In the genomic region with DNA sequence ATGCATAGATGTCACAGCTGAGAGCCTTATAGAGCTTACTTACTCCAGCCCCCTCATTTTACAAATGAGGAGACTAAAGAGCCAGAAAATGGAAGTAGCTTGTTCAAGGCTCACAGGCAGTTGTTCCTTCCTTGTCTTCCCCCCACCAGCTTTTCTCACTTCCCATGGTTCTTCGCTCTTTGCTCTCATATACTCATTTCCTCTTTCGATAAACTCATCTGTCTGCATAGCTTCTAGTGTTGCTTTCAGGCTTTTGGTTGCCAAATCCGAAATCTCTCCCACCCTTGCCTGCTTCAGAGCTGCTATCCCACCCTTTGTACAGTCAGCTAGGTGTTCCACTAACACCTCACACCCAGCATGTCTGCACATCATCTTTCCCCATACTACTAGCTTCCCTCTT, we compare ENCODE assay signal across 10 cellular contexts. TPM values are rescaled to one million over a fixed set of nuclear protein-coding genes. Genes with fewer than 3 reads are reported as not detected.
DNase-seq lines count a peak whose midpoint lies in the region; ATAC-seq, FAIRE-seq and TF ChIP-seq lines count a peak whose summit lies in the region.
"Had no signal": no experiment of that assay in that cellular context is flagged by ENCODE, and none has a peak within 500 bp of the region (broad histone marks: within the 10 kb centered on the region; RNA-seq: fewer than 3 reads in every experiment).

No MANE protein-coding gene starts in this region.

- peak; percentile 86 for ATAC-seq in HG03432 (IDR thresholded peaks at IDR 0.05; ENCODE audit: unreplicated experiment)
- peak; percentile 67 for ATAC-seq in upper lobe of right lung

- H3K36me3 ChIP-seq in upper lobe of right lung (no peaks in the 10 kb centered on the region), thyroid gland (no peaks in the 10 kb centered on the region)
- H3K36me3 ChIP-seq: SJSA1 had no signal

- no peak for FAIRE-seq in H54 (lab: Jason Lieb, UNC)

- TF ChIP-seq CTCF in upper lobe of right lung (IDR thresholded peaks at IDR 0.05) (no peak), thyroid gland (IDR thresholded peaks at IDR 0.05) (no peak)

- TF ChIP-seq POLR2A in H54 (IDR thresholded peaks at IDR 0.05; ENCODE audit: low read depth, low read length) = no peak
- no peak for TF ChIP-seq POLR2A in thyroid gland (IDR thresholded peaks at IDR 0.05)

- H3K27me3 ChIP-seq in upper lobe of right lung (no peaks in the 10 kb centered on the region), thyroid gland (no peaks in the 10 kb centered on the region)
- H3K27me3 ChIP-seq: SJSA1 had no signal

- DNase-seq in stimulated activated CD4-positive, alpha-beta T cell treated with anti-CD3 and anti-CD28 coated beads, Interleukin-4, amount 100 ng/mL, for 24 hours = peak; percentile 9
- DNase-seq in stimulated activated CD4-positive, alpha-beta T cell treated with anti-CD3 and anti-CD28 coated beads, Interleukin-2, amount 100 ng/mL, for 24 hours = no peak
- DNase-seq in activated T-cell treated with anti-CD3 and anti-CD28 coated beads, Interleukin-2, amount 50 U/mL, for 48 hours = peak; percentile 27 to 28
- DNase-seq in upper lobe of right lung (no peak), H54 (ENCODE audit: insufficient read length, low spot score) (no peak), NCI-H748 (lab: John Stamatoyannopoulos, UW; ENCODE audit: unreplicated experiment) (no peak), thyroid gland (no peak)

- H3K9me3 ChIP-seq in upper lobe of right lung = no peaks in the 10 kb centered on the region
- H3K9me3 ChIP-seq in thyroid gland = no peaks in the 10 kb centered on the region
- H3K9me3 ChIP-seq: SJSA1 had no signal

- intact Hi-C loops in upper lobe of right lung (cut with DNase I) = no loop called here
- intact Hi-C loops in thyroid gland (cut with DNase I) = no loop called here

- WGBS in thyroid gland, 2 donors = 77 to 83% methylated on average over 3 of the region's 3 CpGs

- H3K27ac ChIP-seq in upper lobe of right lung (peak overlapping the region; percentile 42), thyroid gland (no peak overlapping the region)
- H3K27ac ChIP-seq: SJSA1 had no signal

- H3K4me1 ChIP-seq in upper lobe of right lung = no peaks in the 10 kb centered on the region
- H3K4me1 ChIP-seq in thyroid gland = no peaks in the 10 kb centered on the region
- H3K4me1 ChIP-seq: SJSA1 had no signal

- H3K4me3 ChIP-seq in upper lobe of right lung (peak overlapping the region; percentile 35), thyroid gland (replicated peaks in 1 of 3) (no peak overlapping the region)
- H3K4me3 ChIP-seq: SJSA1 had no signal

RNA-seq across cellular contexts. Expression of a gene that starts 25.0 kb away (rescaled TPM):
- total RNA-seq in upper lobe of right lung (5.4 TPM), thyroid gland (not detected)
- total RNA-seq: SJSA1 had no signal

RNA-seq across cellular contexts. Expression of a gene that starts 53.4 kb away (rescaled TPM):
- total RNA-seq in upper lobe of right lung = 0.69 TPM
- under 1 TPM; 0.13 to 0.46 (median 0.39) TPM for total RNA-seq in thyroid gland
- total RNA-seq: epithelial cell of proximal tubule, SJSA1 had no signal

RNA-seq across cellular contexts. Expression of a gene that starts 55.9 kb away (rescaled TPM):
- total RNA-seq in upper lobe of right lung (24.9 TPM), thyroid gland (10 to 100 TPM; 17.7 to 27.4 (median 20.5) TPM)

Comparison
In these comparisons a context has a peak if more than half of its experiments do, and no peak if none do; other contexts are left out.
1. DNase-seq: peak in stimulated activated CD4-positive, alpha-beta T cell treated with anti-CD3 and anti-CD28 coated beads, Interleukin-4, amount 100 ng/mL, for 24 hours (single experiment) and activated T-cell treated with anti-CD3 and anti-CD28 coated beads, Interleukin-2, amount 50 U/mL, for 48 hours (2 of 2); none in stimulated activated CD4-positive, alpha-beta T cell treated with anti-CD3 and anti-CD28 coated beads, Interleukin-2, amount 100 ng/mL, for 24 hours (0 of 2), upper lobe of right lung (single experiment), H54 (single experiment), NCI-H748 (single experiment) and thyroid gland (0 of 2).